2 cellular contexts compared by ENCODE assay signal in genomic region chr17:57481901-57482300, GRCh38.
TF ChIP-seq lines count a peak whose summit lies in the region.

No MANE protein-coding gene starts in this region.

TF ChIP-seq in HepG2, 621 proteins besides CTCF, POLR2A, EP300 and RAD21:
- no peak for TF ChIP-seq ZUFSP (CRISPR knock-in tag; IDR thresholded peaks at IDR 0.05; ENCODE audit: borderline replicate concordance)
- no peak for TF ChIP-seq ZNF616 (CRISPR knock-in tag; IDR thresholded peaks at IDR 0.05; ENCODE audit: low read depth)
- peak; percentile 45 for TF ChIP-seq RBM22 (optimal IDR thresholded peaks at IDR 0.05; ENCODE audit: low read length)
- no peak for TF ChIP-seq PRPF4 (IDR thresholded peaks at IDR 0.05; ENCODE audit: low read depth, low read length, poor library complexity, severe bottlenecking)

TF ChIP-seq in K562, 482 proteins besides CTCF, POLR2A, EP300 and RAD21 (continues in another document):
- peak; percentile 66 for TF ChIP-seq PML (IDR thresholded peaks at IDR 0.05; ENCODE audit: low read length)
- TF ChIP-seq CREM (IDR thresholded peaks at IDR 0.05; ENCODE audit: low read depth), result peak; percentile 73
- TF ChIP-seq CXXC5 (CRISPR knock-in tag; IDR thresholded peaks at IDR 0.05), result peak; percentile 85
- TF ChIP-seq CEBPG (CRISPR knock-in tag; IDR thresholded peaks at IDR 0.05), result no peak
- peak; percentile 27 to 61; a peak in 2 of 4 replicates for TF ChIP-seq CEBPG (tag; conservative IDR thresholded peaks at IDR 0.05 in 1 of 2, IDR thresholded peaks at IDR 0.05 in 1 of 2)
- peak in 2 of 3 experiments; percentile 47 to 78 for TF ChIP-seq YY1 (IDR thresholded peaks at IDR 0.05; ENCODE audit: borderline replicate concordance in 1 of 3, control insufficient read depth in 1 of 3, extremely low read depth in 1 of 3, insufficient read depth in 3 of 3, insufficient read length in 1 of 3, insufficient replicate concordance in 2 of 3, low read depth in 1 of 3, low read length in 2 of 3)
- peak; percentile 71 for TF ChIP-seq TAL1 (IDR thresholded peaks at IDR 0.05)
- TF ChIP-seq ETS1 (conservative IDR thresholded peaks at IDR 0.05; ENCODE audit: control insufficient read depth, low read depth, low read length), result no peak
- peak; percentile 33; the same call in 1 of the 2 replicates for TF ChIP-seq CC2D1A (IDR thresholded peaks at IDR 0.05)
- no peak for TF ChIP-seq GABPB1 (CRISPR knock-in tag; IDR thresholded peaks at IDR 0.05)
- TF ChIP-seq C11orf30 (IDR thresholded peaks at IDR 0.05; ENCODE audit: low read depth), result no peak
- peak; percentile 63; the same call in 1 of the 2 replicates for TF ChIP-seq ZNF395 (CRISPR knock-in tag; IDR thresholded peaks at IDR 0.05)
- TF ChIP-seq PBX2 (CRISPR knock-in tag; IDR thresholded peaks at IDR 0.05; ENCODE audit: low read depth), result 0 out of 2 replicates have a peak, but pooled peaks have one; percentile 20
- peak; percentile 92 for TF ChIP-seq PBX2 (tag; conservative IDR thresholded peaks at IDR 0.05; ENCODE audit: low read depth)
- TF ChIP-seq ZNF639 (CRISPR knock-in tag; conservative IDR thresholded peaks at IDR 0.05 in 1 of 2, IDR thresholded peaks at IDR 0.05 in 1 of 2), result peak in 1 of 2 experiments; percentile 52; a peak in 1 of 4 replicates
- no peak for TF ChIP-seq NFIX (CRISPR knock-in tag; IDR thresholded peaks at IDR 0.05; ENCODE audit: low read depth)
- TF ChIP-seq RFX1 (IDR thresholded peaks at IDR 0.05), result peak; percentile 90
- 0 out of 4 replicates have a peak, but pooled peaks of 1 of the 2 experiments have one; percentile 6 for TF ChIP-seq NRF1 (conservative IDR thresholded peaks at IDR 0.05 in 1 of 2, IDR thresholded peaks at IDR 0.05 in 1 of 2)
- TF ChIP-seq PPARD (CRISPR knock-in tag; IDR thresholded peaks at IDR 0.05), result no peak
- TF ChIP-seq CCNT2 (IDR thresholded peaks at IDR 0.05; ENCODE audit: borderline replicate concordance, extremely low read depth, insufficient read length, low read depth, low read length), result peak; percentile 65
- peak; percentile 82 for TF ChIP-seq STAT5A (IDR thresholded peaks at IDR 0.05; ENCODE audit: borderline replicate concordance, low read length)
- no peak for TF ChIP-seq RBM14 (IDR thresholded peaks at IDR 0.05; ENCODE audit: borderline replicate concordance, insufficient read depth, low read depth, low read length)
- TF ChIP-seq SMARCC2 (IDR thresholded peaks at IDR 0.05; ENCODE audit: low read depth), result 0 out of 2 replicates have a peak, but pooled peaks have one; percentile 28
- TF ChIP-seq NEUROD1 (IDR thresholded peaks at IDR 0.05; ENCODE audit: borderline replicate concordance, low read depth, low read length, partially characterized antibody), result peak; percentile 50
- peak; percentile 56; the same call in 1 of the 2 replicates for TF ChIP-seq MXI1 (IDR thresholded peaks at IDR 0.05; ENCODE audit: low read depth, low read length)
- TF ChIP-seq MTA2 (IDR thresholded peaks at IDR 0.05; ENCODE audit: low read depth), result peak; percentile 62
- no peak for TF ChIP-seq ZNF780A (CRISPR knock-in tag; IDR thresholded peaks at IDR 0.05)
- peak; percentile 80 for TF ChIP-seq NFIC (IDR thresholded peaks at IDR 0.05)
- no peak for TF ChIP-seq ZNF232 (CRISPR knock-in tag; IDR thresholded peaks at IDR 0.05)
- TF ChIP-seq GABPB2 (CRISPR knock-in tag; conservative IDR thresholded peaks at IDR 0.05), result no peak
- TF ChIP-seq TEAD4 (IDR thresholded peaks at IDR 0.05; ENCODE audit: low read length), result peak; percentile 93
- TF ChIP-seq TEAD4 (CRISPR knock-in tag; IDR thresholded peaks at IDR 0.05; ENCODE audit: borderline replicate concordance), result no peak
- peak; percentile 92 for TF ChIP-seq FOXJ3 (CRISPR knock-in tag; IDR thresholded peaks at IDR 0.05)
- peak; percentile 78 for TF ChIP-seq POLR2AphosphoS5 (IDR thresholded peaks at IDR 0.05; ENCODE audit: control insufficient read depth, insufficient read depth, low read depth, low read length)
- no peak for TF ChIP-seq MECOM (CRISPR knock-in tag; IDR thresholded peaks at IDR 0.05)
- peak; percentile 86 for TF ChIP-seq ARID1B (IDR thresholded peaks at IDR 0.05)
- TF ChIP-seq ZBTB11 (CRISPR knock-in tag; IDR thresholded peaks at IDR 0.05), result peak in 1 of 3 experiments; percentile 60; a peak in 1 of 6 replicates
- 0 out of 2 replicates have a peak, but pooled peaks have one; percentile 45 for TF ChIP-seq TEAD2 (tag; IDR thresholded peaks at IDR 0.05)
- TF ChIP-seq BRCA1 (IDR thresholded peaks at IDR 0.05), result no peak
- TF ChIP-seq BRCA1 (CRISPR knock-in tag; IDR thresholded peaks at IDR 0.05), result no peak
- TF ChIP-seq VEZF1 (CRISPR knock-in tag; IDR thresholded peaks at IDR 0.05), result 0 out of 2 replicates have a peak, but pooled peaks have one; percentile 22
- TF ChIP-seq FOSL1 (tag; conservative IDR thresholded peaks at IDR 0.05), result peak; percentile 75
- no peak for TF ChIP-seq MTF1 (CRISPR knock-in tag; IDR thresholded peaks at IDR 0.05; ENCODE audit: borderline replicate concordance)
- peak; percentile 83 for TF ChIP-seq PKNOX1 (IDR thresholded peaks at IDR 0.05)
- peak; percentile 30; the same call in 1 of the 2 replicates for TF ChIP-seq JUND (IDR thresholded peaks at IDR 0.05; ENCODE audit: borderline replicate concordance, low read depth, low read length)
- TF ChIP-seq JUND (tag; IDR thresholded peaks at IDR 0.05; ENCODE audit: borderline replicate concordance, low read depth, low read length), result peak; percentile 62; the same call in 1 of the 3 replicates
- TF ChIP-seq AFF1 (IDR thresholded peaks at IDR 0.05; ENCODE audit: low read depth in 1 of 2, partially characterized antibody in 2 of 2), result peak in 1 of 2 experiments; percentile 15
- TF ChIP-seq MEIS2 (IDR thresholded peaks at IDR 0.05; ENCODE audit: partially characterized antibody), result peak; percentile 97
